33 cellular contexts compared by ENCODE assay signal in the genomic region with DNA sequence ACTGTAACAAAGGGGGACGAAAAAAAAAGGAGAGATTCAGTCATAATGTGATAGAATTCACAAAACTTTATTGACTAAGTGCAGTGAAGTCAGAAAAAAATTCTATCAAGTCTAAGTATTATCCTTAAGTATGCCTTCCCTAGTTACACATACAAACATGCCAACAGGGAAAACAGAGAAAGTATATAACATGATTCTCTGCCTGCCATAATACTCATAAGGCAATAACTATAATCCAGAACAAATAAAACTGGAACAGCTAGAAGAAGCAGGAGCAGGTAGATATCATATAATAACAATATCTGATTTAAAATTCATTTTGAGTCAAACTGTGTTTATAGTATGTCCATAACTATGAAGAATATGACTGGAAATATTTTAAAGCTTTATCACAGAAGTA.
"Had no signal": no experiment of that assay in that cellular context is flagged by ENCODE, and none has a peak within 500 bp of the region (broad histone marks: within the 10 kb centered on the region; RNA-seq: fewer than 3 reads in every experiment).

No MANE protein-coding gene starts in this region.

- DNase-seq: activated B cell treated with CpG ODN at 0.5 μM for 24 hours; activated CD4-positive, alpha-beta memory T cell treated with anti-CD3 and anti-CD28 coated beads, Interleukin-2, amount 10 ng/mL, durations not matched to agents 7 days and 5 days; activated CD4-positive, alpha-beta T cell treated with anti-CD3 and anti-CD28 coated beads for 1 hour; activated CD4-positive, alpha-beta T cell treated with anti-CD3 and anti-CD28 coated beads for 36 hours; activated CD4-positive, alpha-beta T cell treated with anti-CD3 and anti-CD28 coated beads for 48 hours; activated CD4-positive, alpha-beta T cell treated with anti-CD3 and anti-CD28 coated beads, Interleukin-2, amount 10 ng/mL, durations not matched to agents 7 days and 5 days; activated CD4-positive, alpha-beta T cell treated with anti-CD3 and anti-CD28 coated beads, Interleukin-2, amount 50 U/mL, for 48 hours; activated CD8-positive, alpha-beta memory T cell treated with anti-CD3 and anti-CD28 coated beads, Interleukin-2, amount 50 U/mL, for 4 hours; activated CD8-positive, alpha-beta T cell treated with anti-CD3 and anti-CD28 coated beads, Interleukin-2, amount 10 ng/mL, durations not matched to agents 7 days and 5 days; activated effector memory CD4-positive, alpha-beta T cell treated with anti-CD3 and anti-CD28 coated beads, Interleukin-2, amount 50 U/mL, for 16 hours; activated gamma-delta T cell treated with Interleukin-2 at 50 U/mL for 16 hours; activated naive CD4-positive, alpha-beta T cell; activated naive CD4-positive, alpha-beta T cell treated with anti-CD3 and anti-CD28 coated beads for 36 hours; activated naive CD4-positive, alpha-beta T cell treated with anti-CD3 and anti-CD28 coated beads, Interleukin-2, amount 50 U/mL, for 16 hours; activated naive CD8-positive, alpha-beta T cell treated with anti-CD3 and anti-CD28 coated beads for 36 hours; activated T-cell treated with anti-CD3 and anti-CD28 coated beads for 4 hours; activated T-cell treated with anti-CD3 and anti-CD28 coated beads, Interleukin-2, amount 50 U/mL, for 1 hour; activated T-cell treated with anti-CD3 and anti-CD28 coated beads, Interleukin-2, amount 50 U/mL, for 4 hours; activated T-cell treated with anti-CD3 and anti-CD28 coated beads, Interleukin-2, amount 50 U/mL, for 72 hours; adrenal gland; amniotic stem cell; aorta; body of pancreas; brain microvascular endothelial cell; central memory CD4-positive, alpha-beta T cell; T-helper 2 cell; T-helper 9 cell had no signal

- H3K27ac Mint-ChIP-seq: activated B cell treated with CpG ODN at 0.5 μM for 24 hours; activated CD4-positive, alpha-beta memory T cell treated with anti-CD3 and anti-CD28 coated beads, Interleukin-2, amount 10 ng/mL, durations not matched to agents 7 days and 5 days; activated CD4-positive, alpha-beta T cell treated with anti-CD3 and anti-CD28 coated beads for 36 hours; activated CD4-positive, alpha-beta T cell treated with anti-CD3 and anti-CD28 coated beads, Interleukin-2, amount 10 ng/mL, durations not matched to agents 7 days and 5 days; activated CD8-positive, alpha-beta T cell treated with anti-CD3 and anti-CD28 coated beads, Interleukin-2, amount 10 ng/mL, durations not matched to agents 7 days and 5 days; activated naive CD4-positive, alpha-beta T cell treated with anti-CD3 and anti-CD28 coated beads for 36 hours; activated naive CD4-positive, alpha-beta T cell treated with anti-CD3 and anti-CD28 coated beads, Interleukin-2, amount 50 U/mL, for 72 hours; activated naive CD8-positive, alpha-beta T cell treated with anti-CD3 and anti-CD28 coated beads for 36 hours; activated T-helper 1 cell treated with anti-CD3 and anti-CD28 coated beads, Interleukin-12 subunit alpha, Interleukin-12 subunit beta, Interleukin-2, Interleukin-4 antibody, amounts not matched to agents 30 ng/mL and 10 ng/mL and 1 ng/mL, durations not matched to agents 14 hours and 24 hours and 36 hours; activated T-helper 17 cell treated with anti-CD3 and anti-CD28 coated beads, Interleukin-2, amount 50 U/mL, for 72 hours; T-helper 2 cell treated with Interferon-gamma antibody and Interleukin-4, amounts not matched to agents 5 μg/mL and 100 μg/mL, for 36 hours had no signal

- H3K9me3 ChIP-seq: adrenal gland, body of pancreas, breast epithelium had no signal

- H3K4me3 ChIP-seq: adrenal gland, body of pancreas, breast epithelium had no signal

- H3K4me1 Mint-ChIP-seq: activated CD4-positive, alpha-beta memory T cell treated with anti-CD3 and anti-CD28 coated beads, Interleukin-2, amount 10 ng/mL, durations not matched to agents 7 days and 5 days had no signal

- ATAC-seq: activated CD4-positive, alpha-beta T cell treated with anti-CD3 and anti-CD28 coated beads for 36 hours; activated CD4-positive, CD25-positive, alpha-beta regulatory T cell treated with anti-CD3 and anti-CD28 coated beads, Interleukin-2, amount 50 U/mL, for 24 hours; activated CD8-positive, alpha-beta T cell treated with anti-CD3 and anti-CD28 coated beads, Interleukin-2, amount 10 ng/mL, durations not matched to agents 7 days and 5 days; activated naive CD4-positive, alpha-beta T cell treated with anti-CD3 and anti-CD28 coated beads, Interleukin-2, amount 50 U/mL, for 72 hours; activated T-cell treated with anti-CD3 and anti-CD28 coated beads, Interleukin-2, amount 50 U/mL, for 4 hours; activated T-cell treated with anti-CD3 and anti-CD28 coated beads, Interleukin-2, amount 50 U/mL, for 72 hours; activated T-helper 17 cell treated with anti-CD3 and anti-CD28 coated beads, Interleukin-2, amount 50 U/mL, for 72 hours; body of pancreas had no signal

- H3K36me3 Mint-ChIP-seq: activated naive CD4-positive, alpha-beta T cell treated with anti-CD3 and anti-CD28 coated beads, Interleukin-2, amount 50 U/mL, for 72 hours had no signal

- H3K4me3 Mint-ChIP-seq: activated B cell treated with CpG ODN at 0.5 μM for 24 hours; activated CD4-positive, alpha-beta memory T cell treated with anti-CD3 and anti-CD28 coated beads, Interleukin-2, amount 10 ng/mL, durations not matched to agents 7 days and 5 days; activated CD4-positive, alpha-beta T cell treated with anti-CD3 and anti-CD28 coated beads for 36 hours; activated CD4-positive, alpha-beta T cell treated with anti-CD3 and anti-CD28 coated beads, Interleukin-2, amount 10 ng/mL, durations not matched to agents 7 days and 5 days; activated CD8-positive, alpha-beta T cell treated with anti-CD3 and anti-CD28 coated beads, Interleukin-2, amount 10 ng/mL, durations not matched to agents 7 days and 5 days; activated naive CD4-positive, alpha-beta T cell treated with anti-CD3 and anti-CD28 coated beads for 36 hours; activated naive CD8-positive, alpha-beta T cell treated with anti-CD3 and anti-CD28 coated beads for 36 hours; activated T-cell treated with anti-CD3 and anti-CD28 coated beads, Interleukin-2, amount 50 U/mL, for 4 hours; activated T-cell treated with anti-CD3 and anti-CD28 coated beads, Interleukin-2, amount 50 U/mL, for 72 hours; activated T-helper 1 cell treated with anti-CD3 and anti-CD28 coated beads, Interleukin-12 subunit alpha, Interleukin-12 subunit beta, Interleukin-2, Interleukin-4 antibody, amounts not matched to agents 30 ng/mL and 10 ng/mL and 1 ng/mL, durations not matched to agents 14 hours and 24 hours and 36 hours; activated T-helper 17 cell treated with anti-CD3 and anti-CD28 coated beads, Interleukin-2, amount 50 U/mL, for 72 hours; T-helper 2 cell treated with Interferon-gamma antibody and Interleukin-4, amounts not matched to agents 5 μg/mL and 100 μg/mL, for 36 hours had no signal

- H3K27me3 Mint-ChIP-seq: activated B cell treated with CpG ODN at 0.5 μM for 24 hours; activated CD4-positive, alpha-beta memory T cell treated with anti-CD3 and anti-CD28 coated beads, Interleukin-2, amount 10 ng/mL, durations not matched to agents 7 days and 5 days; activated CD4-positive, alpha-beta T cell treated with anti-CD3 and anti-CD28 coated beads for 36 hours; activated CD4-positive, alpha-beta T cell treated with anti-CD3 and anti-CD28 coated beads, Interleukin-2, amount 10 ng/mL, durations not matched to agents 7 days and 5 days; activated naive CD8-positive, alpha-beta T cell treated with anti-CD3 and anti-CD28 coated beads for 36 hours; activated T-helper 17 cell treated with anti-CD3 and anti-CD28 coated beads, Interleukin-2, amount 50 U/mL, for 72 hours had no signal
